In the genomic region with DNA sequence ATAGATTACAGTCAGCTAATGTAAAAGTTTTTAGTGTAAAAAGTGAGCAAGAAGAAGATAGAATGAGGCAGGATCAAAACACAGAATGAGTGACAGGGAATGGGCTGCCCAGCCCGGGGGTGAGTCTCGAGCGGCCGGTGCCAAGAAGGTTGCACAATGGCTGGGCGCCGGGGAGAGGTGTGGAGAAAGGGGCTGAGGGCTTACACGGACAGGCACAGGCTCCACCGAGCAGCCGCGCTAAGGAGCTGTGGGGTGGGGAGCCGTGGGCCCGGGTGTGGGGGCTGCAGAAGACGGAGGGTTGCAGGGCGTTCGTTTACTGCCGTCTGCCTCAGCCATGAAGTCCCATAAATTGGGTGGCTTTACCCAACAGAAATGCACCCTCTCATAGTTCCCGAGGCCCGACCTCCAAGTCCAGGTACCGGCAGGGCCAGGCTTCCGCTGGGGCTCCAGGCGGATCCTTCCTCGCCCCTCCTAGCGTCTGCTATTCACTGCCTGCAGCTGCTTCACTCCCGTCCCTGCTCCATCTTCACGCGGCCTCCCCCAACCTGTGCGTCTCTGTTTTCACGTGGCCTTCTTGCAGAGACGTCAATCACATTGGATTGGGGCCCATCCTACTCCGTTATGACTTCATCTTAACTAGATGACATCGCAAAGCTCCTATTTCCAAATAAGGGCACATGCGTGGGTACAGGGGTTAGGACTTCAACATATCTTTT, we compare ENCODE assay signal across 26 cellular contexts.
"Had no signal": no experiment of that assay in that cellular context is flagged by ENCODE, and none has a peak within 500 bp of the region (broad histone marks: within the 10 kb centered on the region; RNA-seq: fewer than 3 reads in every experiment).

No MANE protein-coding gene starts in this region.

- ATAC-seq: activated CD4-positive, alpha-beta T cell treated with anti-CD3 and anti-CD28 coated beads for 36 hours; activated CD8-positive, alpha-beta memory T cell treated with anti-CD3 and anti-CD28 coated beads, Interleukin-2, amount 10 ng/mL, durations not matched to agents 7 days and 5 days; activated CD8-positive, alpha-beta T cell treated with anti-CD3 and anti-CD28 coated beads, Interleukin-2, amount 10 ng/mL, durations not matched to agents 7 days and 5 days; esophagus mucosa; T-helper 17 cell had no signal

- H3K9me3 ChIP-seq: breast epithelium had no signal

- FAIRE-seq: frontal cortex had no signal

- H3K27ac ChIP-seq: breast epithelium, cardiac muscle cell, coronary artery, dorsolateral prefrontal cortex had no signal

- H3K36me3 ChIP-seq: breast epithelium, cardiac muscle cell had no signal

- DNase-seq: activated CD4-positive, alpha-beta memory T cell treated with anti-CD3 and anti-CD28 coated beads for 36 hours; activated CD4-positive, alpha-beta T cell treated with anti-CD3 and anti-CD28 coated beads for 36 hours; activated CD4-positive, alpha-beta T cell treated with anti-CD3 and anti-CD28 coated beads, Interleukin-2, amount 10 ng/mL, durations not matched to agents 24 days and 14 days; activated CD4-positive, CD25-positive, alpha-beta regulatory T cell; activated CD4-positive, CD25-positive, alpha-beta regulatory T cell treated with anti-CD3 and anti-CD28 coated beads, Interleukin-2, amount 50 U/mL, for 72 hours; activated CD8-positive, alpha-beta memory T cell treated with anti-CD3 and anti-CD28 coated beads, Interleukin-2, amount 10 ng/mL, durations not matched to agents 7 days and 5 days; activated CD8-positive, alpha-beta memory T cell treated with anti-CD3 and anti-CD28 coated beads, Interleukin-2, amount 50 U/mL, for 4 hours; activated CD8-positive, alpha-beta T cell treated with anti-CD3 and anti-CD28 coated beads, Interleukin-2, amount 10 ng/mL, durations not matched to agents 7 days and 5 days; activated effector memory CD4-positive, alpha-beta T cell treated with anti-CD3 and anti-CD28 coated beads, Interleukin-2, amount 50 U/mL, for 16 hours; activated naive CD4-positive, alpha-beta T cell treated with anti-CD3 and anti-CD28 coated beads, Interleukin-2, amount 10 ng/mL, durations not matched to agents 7 days and 5 days; activated T-cell treated with anti-CD3 and anti-CD28 coated beads, Interleukin-2, amount 50 U/mL, for 1 hour; activated T-cell treated with anti-CD3 and anti-CD28 coated beads, Interleukin-2, amount 50 U/mL, for 48 hours; amniotic stem cell; anterior cingulate cortex; effector memory CD4-positive, alpha-beta T cell; endodermal cell; foreskin fibroblast; head of caudate nucleus; T-helper 1 cell; T-helper 17 cell had no signal

- H3K4me3 ChIP-seq: breast epithelium, cardiac muscle cell, coronary artery, dorsolateral prefrontal cortex had no signal

- H3K27me3 ChIP-seq: breast epithelium, dorsolateral prefrontal cortex had no signal

- H3K4me1 ChIP-seq: breast epithelium had no signal
